ENCODE assay signal across 21 cellular contexts in the genomic region with DNA sequence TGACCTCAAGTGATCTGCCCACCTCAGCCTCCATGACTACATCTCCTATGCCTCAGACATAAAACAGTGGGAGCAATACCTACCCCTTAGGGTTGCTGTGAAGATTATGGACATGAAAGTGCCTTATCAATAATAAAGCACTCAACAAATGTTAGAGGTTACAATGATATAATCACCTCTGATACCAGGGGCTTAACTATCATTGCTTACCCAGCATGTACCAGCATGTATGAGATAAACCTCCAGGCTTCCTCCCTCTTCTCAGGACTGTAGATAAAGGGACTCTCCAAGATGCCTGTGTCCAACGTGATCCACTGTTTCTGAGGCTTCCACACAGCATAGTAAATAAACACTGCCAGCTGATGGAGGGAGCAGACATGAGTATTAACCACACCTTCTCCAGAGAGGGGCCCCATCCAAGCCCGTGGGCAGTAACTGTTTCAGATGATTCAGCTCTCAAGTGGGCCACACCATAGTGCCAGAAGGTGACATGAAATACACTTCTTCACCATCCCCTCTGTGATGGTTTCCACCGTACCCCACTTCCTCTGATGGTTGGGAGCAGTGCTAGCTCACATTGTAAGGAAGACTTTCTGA. TPM values are rescaled to one million over a fixed set of nuclear protein-coding genes. Genes with fewer than 3 reads are reported as not detected.
DNase-seq lines count a peak whose midpoint lies in the region; ATAC-seq and TF ChIP-seq lines count a peak whose summit lies in the region.
"Had no signal": no experiment of that assay in that cellular context is flagged by ENCODE, and none has a peak within 500 bp of the region (broad histone marks: within the 10 kb centered on the region; RNA-seq: fewer than 3 reads in every experiment).

No MANE protein-coding gene starts in this region.

- peak; percentile 29 for DNase-seq in stimulated activated CD4-positive, alpha-beta T cell treated with anti-CD3 and anti-CD28 coated beads, Interleukin-15, amount 100 ng/mL, for 24 hours
- no peak for DNase-seq in stimulated activated CD4-positive, alpha-beta T cell treated with anti-CD3 and anti-CD28 coated beads, Interleukin-12 subunit alpha, Interleukin-12 subunit beta, amount 100 ng/mL, for 4 hours
- peak; percentile 65 for DNase-seq in OCI-M1 (lab: John Stamatoyannopoulos, UW)
- peak; percentile 14 for DNase-seq in choroid plexus epithelial cell (ENCODE audit: low read depth)
- no peak for DNase-seq in OCI-LY7 (ENCODE audit: low spot score)
- DNase-seq in NCI-H1930 (lab: John Stamatoyannopoulos, UW) = no peak
- DNase-seq: activated CD4-positive, CD25-positive, alpha-beta regulatory T cell treated with anti-CD3 and anti-CD28 coated beads, Interleukin-2, amount 50 U/mL, for 72 hours; Calu3; central memory CD4-positive, alpha-beta T cell; effector memory CD8-positive, alpha-beta T cell; GDM1; glutamatergic neuron; KG1; left lung; mucosa of descending colon; NCI-H1092; NCI-H524 had no signal

- H3K4me3 ChIP-seq in choroid plexus epithelial cell (ENCODE audit: low read depth, low read length) (no peak overlapping the region), OCI-LY7 (ENCODE audit: low read depth, low read length, poor library complexity, severe bottlenecking) (no peak overlapping the region)
- H3K4me3 ChIP-seq: left lung, mucosa of descending colon, neural progenitor cell had no signal

- H4K20me1 ChIP-seq in OCI-LY7 (ENCODE audit: insufficient read depth, low read length) = no peaks in the 10 kb centered on the region

- CTCF ChIA-PET in OCI-LY7 (lab: Charles Lee; ENCODE audit: unreplicated experiment) = no interaction called here

- H2AFZ ChIP-seq in OCI-LY7 (ENCODE audit: low read length) = no peak overlapping the region
- H2AFZ ChIP-seq: neural progenitor cell had no signal

- POLR2A ChIA-PET in OCI-LY7 (lab: Charles Lee) = no interaction called here

- no peaks in the 10 kb centered on the region for H3K9me3 ChIP-seq in OCI-LY7 (ENCODE audit: low read length)
- H3K9me3 ChIP-seq: left lung, mucosa of descending colon had no signal

- H3K4me1 ChIP-seq in OCI-LY7 (ENCODE audit: insufficient read depth, low read length, poor library complexity, severe bottlenecking) = no peaks in the 10 kb centered on the region
- H3K4me1 ChIP-seq: left lung, neural progenitor cell had no signal

- BruUV-seq in OCI-LY7 (replicated peaks; lab: Mats Ljungman, UMichigan) = no TSS peak

- no peak for TF ChIP-seq CTCF in choroid plexus epithelial cell (conservative IDR thresholded peaks at IDR 0.05; ENCODE audit: low read depth, low read length)
- no peak for TF ChIP-seq CTCF in OCI-LY7 (conservative IDR thresholded peaks at IDR 0.05; ENCODE audit: low read length)

- no peak for ATAC-seq in HG02885 (IDR thresholded peaks at IDR 0.05; ENCODE audit: poor library complexity, unreplicated experiment)
- ATAC-seq: effector memory CD8-positive, alpha-beta T cell; left lung; mucosa of descending colon had no signal

- H3K27ac ChIP-seq in OCI-LY7 (ENCODE audit: low read depth, low read length, poor library complexity, severe bottlenecking) = no peak overlapping the region
- H3K27ac ChIP-seq: left lung, neural progenitor cell had no signal

- H3K79me2 ChIP-seq in OCI-LY7 (ENCODE audit: insufficient read depth, low read depth, low read length) = no peaks in the 10 kb centered on the region

- intact Hi-C loops in OCI-LY7 (cut with micrococcal nuclease; ENCODE audit: unreplicated experiment) = no loop called here

- H3K36me3 ChIP-seq in OCI-LY7 (ENCODE audit: insufficient read depth, low read length) = no peaks in the 10 kb centered on the region
- H3K36me3 ChIP-seq: left lung, neural progenitor cell had no signal

- no peaks in the 10 kb centered on the region for H3K9me2 ChIP-seq in OCI-LY7 (ENCODE audit: insufficient read depth, low read length)

- no peak overlapping the region for H3K4me2 ChIP-seq in OCI-LY7 (ENCODE audit: low read length)
- H3K4me2 ChIP-seq: neural progenitor cell had no signal

RNA-seq across cellular contexts. Expression of a gene that starts 26.2 kb away (rescaled TPM):
- not detected in 2 replicates for total RNA-seq in OCI-LY7 (2014; rRNA removed; shearing (Covaris generic))
- total RNA-seq in OCI-LY7 (2022) = not detected in 2 replicates
- total RNA-seq: activated T-helper 2 cell treated with anti-CD3 and anti-CD28 coated beads, Interferon-gamma antibody, Interleukin-2, Interleukin-4, amounts not matched to agents 10 μg/mL and 5 μg/mL and 100 μg/mL, durations not matched to agents 14 hours and 24 hours and 36 hours had no signal

RNA-seq across cellular contexts. Expression of a gene that starts 34.1 kb away (rescaled TPM):
- total RNA-seq in OCI-LY7 (2014; rRNA removed; shearing (Covaris generic)) = not detected in 2 replicates
- total RNA-seq in OCI-LY7 (2022) = not detected in 2 replicates
- total RNA-seq: activated T-helper 2 cell treated with anti-CD3 and anti-CD28 coated beads, Interferon-gamma antibody, Interleukin-2, Interleukin-4, amounts not matched to agents 10 μg/mL and 5 μg/mL and 100 μg/mL, durations not matched to agents 14 hours and 24 hours and 36 hours; Calu3; pulmonary artery endothelial cell had no signal

RNA-seq across cellular contexts. Expression of a gene that starts 42.3 kb away (rescaled TPM):
- 21.5 and 25.2 TPM in 2 replicates for total RNA-seq in OCI-LY7 (2014; rRNA removed; shearing (Covaris generic))
- 38.6 and 47.6 TPM in 2 replicates for total RNA-seq in OCI-LY7 (2022)

RNA-seq across cellular contexts. Expression of a gene that starts 55.9 kb away (rescaled TPM):
- 4.8 and 5.0 TPM in 2 replicates for total RNA-seq in OCI-LY7 (2014; rRNA removed; shearing (Covaris generic))
- 19.1 and 19.6 TPM in 2 replicates for total RNA-seq in OCI-LY7 (2022)

Comparison
In these comparisons a context has a peak if more than half of its experiments do, and no peak if none do; other contexts are left out.
1. DNase-seq: peak in stimulated activated CD4-positive, alpha-beta T cell treated with anti-CD3 and anti-CD28 coated beads, Interleukin-15, amount 100 ng/mL, for 24 hours (single experiment), OCI-M1 (single experiment) and choroid plexus epithelial cell (single experiment); none in stimulated activated CD4-positive, alpha-beta T cell treated with anti-CD3 and anti-CD28 coated beads, Interleukin-12 subunit alpha, Interleukin-12 subunit beta, amount 100 ng/mL, for 4 hours (single experiment), OCI-LY7 (single experiment) and NCI-H1930 (0 of 2).